In genomic region chr11:72752088-72752914, GRCh38 we compare ENCODE assay signal across 8 cellular contexts. TPM values are rescaled to one million over a fixed set of nuclear protein-coding genes. Genes with fewer than 3 reads are reported as not detected.
DNase-seq lines count a peak whose midpoint lies in the region; ATAC-seq and TF ChIP-seq lines count a peak whose summit lies in the region.

ARAP1 (minus strand) TSS chr11:72752408; CDS start chr11:72727128, 25,280 bp downstream.

- H3K9me2 ChIP-seq in SU-DHL-6 (replicated peaks; ENCODE audit: insufficient read depth, low read length): no peaks in the 10 kb centered on the region

- H3K9me3 ChIP-seq in SU-DHL-6 (ENCODE audit: insufficient read depth, low read length) (no peaks in the 10 kb centered on the region), parathyroid adenoma (ENCODE audit: control insufficient read depth, low read length) (no peaks in the 10 kb centered on the region), thyroid gland (no peaks in the 10 kb centered on the region)

- H3K27me3 Mint-ChIP-seq in activated naive CD8-positive, alpha-beta T cell: no peaks in the 10 kb centered on the region

- H3K27me3 ChIP-seq in SU-DHL-6 (ENCODE audit: low read length): no peaks in the 10 kb centered on the region
- H3K27me3 ChIP-seq in parathyroid adenoma (ENCODE audit: control insufficient read depth, insufficient read depth, low read length): no peaks in the 10 kb centered on the region
- H3K27me3 ChIP-seq in thyroid gland: no peaks in the 10 kb centered on the region

- 1 to 2% methylated on average over 7 to 21 of the region's 51 CpGs for WGBS in thyroid gland, 2 donors

- H3K79me2 ChIP-seq in SU-DHL-6 (ENCODE audit: insufficient read depth, low read length) (no peaks in the 10 kb centered on the region), parathyroid adenoma (no peaks in the 10 kb centered on the region)

- H3F3A ChIP-seq in SU-DHL-6 (ENCODE audit: insufficient read depth): no peaks in the 10 kb centered on the region

- peak within 1 kb of the TSS; percentile 82 for H3K9ac ChIP-seq in SU-DHL-6 (ENCODE audit: low read length)
- no peak within 1 kb of the TSS for H3K9ac ChIP-seq in parathyroid adenoma

- no peaks in the 10 kb centered on the region for H3K9me3 Mint-ChIP-seq in activated naive CD8-positive, alpha-beta T cell (ENCODE audit: low read depth)

- H2AFZ ChIP-seq in SU-DHL-6 (ENCODE audit: low read depth, low read length, severe bottlenecking) (peak within 1 kb of the TSS; percentile 93), parathyroid adenoma (peak within 1 kb of the TSS; percentile 72)

- H3K4me1 ChIP-seq in parathyroid adenoma (peaks cover 4% of the 10 kb centered on the region), thyroid gland (peaks cover 26 to 45% of the 10 kb centered on the region in 2 donors)

- DNase-seq in COLO668 (lab: John Stamatoyannopoulos, UW; ENCODE audit: unreplicated experiment) (peak; percentile 70), KBM-7 (peak; percentile 60), Right ventricle myocardium inferior (ENCODE audit: missing footprints) (peak; percentile 91), thyroid gland (peak; percentile 78 to 80)

- TF ChIP-seq CTCF in SU-DHL-6 (IDR thresholded peaks at IDR 0.05; ENCODE audit: insufficient read depth, low read length, poor library complexity, severe bottlenecking): no peak
- TF ChIP-seq CTCF in parathyroid adenoma (IDR thresholded peaks at IDR 0.05): no peak
- TF ChIP-seq CTCF in thyroid gland (IDR thresholded peaks at IDR 0.05): no peak

- H3K27ac ChIP-seq in SU-DHL-6 (ENCODE audit: low read depth, low read length) (no peak within 1 kb of the TSS), parathyroid adenoma (no peak within 1 kb of the TSS), thyroid gland (peak within 1 kb of the TSS; percentile 69 to 82 (median 79))

- peak within 1 kb of the TSS; percentile 94 for H3K27ac Mint-ChIP-seq in activated naive CD8-positive, alpha-beta T cell

- no peaks in the 10 kb centered on the region for H3K36me3 ChIP-seq in SU-DHL-6 (ENCODE audit: low read length)
- no peaks in the 10 kb centered on the region for H3K36me3 ChIP-seq in parathyroid adenoma (ENCODE audit: control insufficient read depth, insufficient read depth, low read length)
- no peaks in the 10 kb centered on the region for H3K36me3 ChIP-seq in thyroid gland

- peak within 1 kb of the TSS; percentile 94 for H3K4me3 Mint-ChIP-seq in activated naive CD8-positive, alpha-beta T cell

- peak within 1 kb of the TSS; percentile 83 for H3K4me2 ChIP-seq in SU-DHL-6 (ENCODE audit: low read depth, low read length, poor library complexity, severe bottlenecking)
- H3K4me2 ChIP-seq in parathyroid adenoma (ENCODE audit: low read length): peak within 1 kb of the TSS; percentile 41

- intact Hi-C loops in Right ventricle myocardium inferior (cut with DNase I) (no loop called here), thyroid gland (cut with DNase I) (no loop called here)

- in situ Hi-C loops in KBM-7 (cut with MboI; ENCODE audit: low pct_unique_long_range_greater_than_20kb, low sequenced_read_pairs): no loop called here

- peak; percentile 63 for ATAC-seq in GM21381 (IDR thresholded peaks at IDR 0.05; ENCODE audit: unreplicated experiment)
- peak; percentile 92 for ATAC-seq in Right ventricle myocardium inferior

- TF ChIP-seq POLR2A in thyroid gland (IDR thresholded peaks at IDR 0.05): peak in 1 of 2 donors; percentile 41

- H3K36me3 Mint-ChIP-seq in activated naive CD8-positive, alpha-beta T cell: peaks cover 3% of the 10 kb centered on the region

- H4K20me1 ChIP-seq in SU-DHL-6 (ENCODE audit: low read depth, low read length): no peaks in the 10 kb centered on the region

- peaks cover 39% of the 10 kb centered on the region for H3K4me1 Mint-ChIP-seq in activated naive CD8-positive, alpha-beta T cell (ENCODE audit: low read depth)

- H3K4me3 ChIP-seq in SU-DHL-6 (ENCODE audit: insufficient read depth, low read length, poor library complexity, severe bottlenecking): peak within 1 kb of the TSS; percentile 97
- H3K4me3 ChIP-seq in parathyroid adenoma (ENCODE audit: low read depth, low read length): peak within 1 kb of the TSS; percentile 47
- peak within 1 kb of the TSS; percentile 38 to 68 (median 45) for H3K4me3 ChIP-seq in thyroid gland (replicated peaks in 1 of 3)

RNA-seq across cellular contexts. Expression of gene ARAP1, which starts in this region (rescaled TPM):
- total RNA-seq in Right ventricle myocardium inferior (55.2 TPM), thyroid gland (100 to 1,000 TPM in 3 of 4 donors, 10 to 100 TPM in 1; 90.3 to 146 (median 122) TPM)

Comparison
In these comparisons a context has a peak if more than half of its experiments do, and no peak if none do; other contexts are left out.
1. H3K27ac ChIP-seq: peak in thyroid gland (3 of 3); none in SU-DHL-6 (single experiment) and parathyroid adenoma (single experiment).
2. H3K4me3 ChIP-seq: peak in every context shown above with its lines; median percentile 97 in SU-DHL-6; 47 in parathyroid adenoma; 45 in thyroid gland.
3. Peak in every context shown above with its lines, with median percentiles within 50 percentile points of each other: DNase-seq.